1 cellular context compared by ENCODE assay signal in the genomic region with DNA sequence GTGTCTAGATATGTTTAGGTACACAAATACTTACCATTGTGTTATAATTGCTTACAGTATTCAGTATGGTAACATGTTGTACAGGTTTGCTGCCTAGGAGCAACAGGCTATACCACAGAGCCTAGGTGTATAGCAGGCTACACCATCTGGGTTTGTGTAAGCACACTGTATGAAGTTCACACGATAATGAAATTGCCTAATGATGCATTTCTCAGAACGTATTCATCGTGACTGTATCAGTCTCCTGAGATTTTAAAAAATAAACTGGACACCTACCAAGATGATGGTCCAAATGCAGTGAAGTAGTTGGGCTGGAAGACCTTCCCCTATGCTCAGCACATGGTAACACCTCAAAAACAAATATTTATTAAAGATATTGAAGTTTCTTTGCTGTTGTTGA.
TF ChIP-seq lines count a peak whose summit lies in the region.

No MANE protein-coding gene starts in this region.

TF ChIP-seq in HepG2, 621 proteins besides CTCF, POLR2A, EP300 and RAD21 (continued from another document):
- TF ChIP-seq, protein P1, sequence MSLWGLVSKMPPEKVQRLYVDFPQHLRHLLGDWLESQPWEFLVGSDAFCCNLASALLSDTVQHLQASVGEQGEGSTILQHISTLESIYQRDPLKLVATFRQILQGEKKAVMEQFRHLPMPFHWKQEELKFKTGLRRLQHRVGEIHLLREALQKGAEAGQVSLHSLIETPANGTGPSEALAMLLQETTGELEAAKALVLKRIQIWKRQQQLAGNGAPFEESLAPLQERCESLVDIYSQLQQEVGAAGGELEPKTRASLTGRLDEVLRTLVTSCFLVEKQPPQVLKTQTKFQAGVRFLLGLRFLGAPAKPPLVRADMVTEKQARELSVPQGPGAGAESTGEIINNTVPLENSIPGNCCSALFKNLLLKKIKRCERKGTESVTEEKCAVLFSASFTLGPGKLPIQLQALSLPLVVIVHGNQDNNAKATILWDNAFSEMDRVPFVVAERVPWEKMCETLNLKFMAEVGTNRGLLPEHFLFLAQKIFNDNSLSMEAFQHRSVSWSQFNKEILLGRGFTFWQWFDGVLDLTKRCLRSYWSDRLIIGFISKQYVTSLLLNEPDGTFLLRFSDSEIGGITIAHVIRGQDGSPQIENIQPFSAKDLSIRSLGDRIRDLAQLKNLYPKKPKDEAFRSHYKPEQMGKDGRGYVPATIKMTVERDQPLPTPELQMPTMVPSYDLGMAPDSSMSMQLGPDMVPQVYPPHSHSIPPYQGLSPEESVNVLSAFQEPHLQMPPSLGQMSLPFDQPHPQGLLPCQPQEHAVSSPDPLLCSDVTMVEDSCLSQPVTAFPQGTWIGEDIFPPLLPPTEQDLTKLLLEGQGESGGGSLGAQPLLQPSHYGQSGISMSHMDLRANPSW (CRISPR knock-in tag; IDR thresholded peaks at IDR 0.05; ENCODE audit: borderline replicate concordance), result no peak
- TF ChIP-seq ZNF709 (CRISPR knock-in tag; IDR thresholded peaks at IDR 0.05), result no peak
- TF ChIP-seq SETDB1 (CRISPR knock-in tag; IDR thresholded peaks at IDR 0.05; ENCODE audit: borderline replicate concordance), result no peak
- TF ChIP-seq ZNF317 (CRISPR knock-in tag; IDR thresholded peaks at IDR 0.05), result no peak
- TF ChIP-seq BRCA1 (CRISPR knock-in tag; IDR thresholded peaks at IDR 0.05), result no peak
- TF ChIP-seq HNF4A (CRISPR knock-in tag; IDR thresholded peaks at IDR 0.05), result no peak
